In genomic region chr5:12945477-12945876, GRCh38 we compare ENCODE assay signal across 8 cellular contexts.
DNase-seq lines count a peak whose midpoint lies in the region; ATAC-seq, FAIRE-seq and TF ChIP-seq lines count a peak whose summit lies in the region.
"Not testable (repeated sequence)": the region's sequence is repeated elsewhere in the genome, so short reads cannot be mapped to it uniquely, and the experiment has no call there.

No MANE protein-coding gene starts in this region.

- H3K4me3 Mint-ChIP-seq in GM23338; WTC11; glutamatergic neuron (ENCODE audit: unreplicated experiment); neural progenitor cell: not testable (repeated sequence)

- CTCF ChIA-PET in WTC11 (lab: Charles Lee): not testable (repeated sequence)

- H3K9me3 ChIP-seq in neural progenitor cell (ENCODE audit: low read depth): not testable (repeated sequence)

- not testable (repeated sequence) for H3K4me2 ChIP-seq in GM23338, neural progenitor cell

- not testable (repeated sequence) for H3K36me3 ChIP-seq in GM23338 (ENCODE audit: insufficient read depth); neural progenitor cell

- H3K27ac Mint-ChIP-seq in GM23338; WTC11; glutamatergic neuron (ENCODE audit: unreplicated experiment); neural progenitor cell: not testable (repeated sequence)

- not testable (repeated sequence) for H2AFZ ChIP-seq in GM23338; neural progenitor cell (replicated peaks)

- H3K4me1 Mint-ChIP-seq in GM23338; glutamatergic neuron (ENCODE audit: low read depth, unreplicated experiment); neural progenitor cell: not testable (repeated sequence)
- peaks cover 11% of the 10 kb centered on the region for H3K4me1 Mint-ChIP-seq in WTC11

- POLR2A ChIA-PET in WTC11 (lab: Charles Lee): not testable (repeated sequence)

- H3K9ac ChIP-seq in neural progenitor cell: not testable (repeated sequence)

- not testable (repeated sequence) for H4K20me1 ChIP-seq in GM23338 (replicated peaks; ENCODE audit: insufficient read depth); neural progenitor cell (ENCODE audit: low read depth)

- ATAC-seq in GM23338 (peak; percentile 82), WTC11 (peak; percentile 92)

- TF ChIP-seq CTCF in 22Rv1 (IDR thresholded peaks at IDR 0.05): peak; percentile 41
- TF ChIP-seq CTCF in GM23338 (conservative IDR thresholded peaks at IDR 0.05; ENCODE audit: low read depth in 2 of 2): peak; percentile 67 to 75
- not testable (repeated sequence) for TF ChIP-seq CTCF in WTC11 (IDR thresholded peaks at IDR 0.05)
- TF ChIP-seq CTCF in glutamatergic neuron (IDR thresholded peaks at IDR 0.05; ENCODE audit: partially characterized antibody, unreplicated experiment): peak; percentile 30
- peak; percentile 45 for TF ChIP-seq CTCF in neural progenitor cell (IDR thresholded peaks at IDR 0.05)

- DNase-seq in GM23338 (ENCODE audit: low spot score) (peak; percentile 56), NCI-H82 treated with DMSO at 0.1 percent for 48 hours (lab: John Stamatoyannopoulos, UW; ENCODE audit: unreplicated experiment) (peak; percentile 65), SK-MEL-5 (ENCODE audit: low read depth, low spot score) (peak; percentile 56), WTC11 (ENCODE audit: low spot score) (peak; percentile 41)
- not testable (repeated sequence) for DNase-seq in HTR-8/SVneo (ENCODE audit: insufficient read length, low spot score); glutamatergic neuron; neural progenitor cell (ENCODE audit: low spot score)

- H3K27me3 Mint-ChIP-seq in GM23338 (ENCODE audit: insufficient read depth, low read depth, poor library complexity); WTC11 (ENCODE audit: low read depth); glutamatergic neuron (ENCODE audit: unreplicated experiment); neural progenitor cell (ENCODE audit: insufficient read depth, low read depth): not testable (repeated sequence)

- not testable (repeated sequence) for H3K4me1 ChIP-seq in GM23338 (ENCODE audit: insufficient read depth); neural progenitor cell

- H3K27ac ChIP-seq in 22Rv1; GM23338 (ENCODE audit: low read depth); neural progenitor cell: not testable (repeated sequence)

- H3K36me3 Mint-ChIP-seq in GM23338 (ENCODE audit: low read depth); WTC11; glutamatergic neuron (ENCODE audit: unreplicated experiment); neural progenitor cell: not testable (repeated sequence)

- H3K4me3 ChIP-seq in GM23338, neural progenitor cell: not testable (repeated sequence)

- in situ Hi-C loops in SK-MEL-5 (cut with HindIII; ENCODE audit: low pct_unique_long_range_greater_than_20kb, low sequenced_read_pairs): not testable (repeated sequence)

- not testable (repeated sequence) for H3K9me2 ChIP-seq in GM23338 (ENCODE audit: insufficient read depth)

- H3K9me3 Mint-ChIP-seq in GM23338; WTC11; glutamatergic neuron (ENCODE audit: unreplicated experiment); neural progenitor cell: not testable (repeated sequence)

- H3F3A ChIP-seq in GM23338 (replicated peaks; ENCODE audit: low read depth); neural progenitor cell (ENCODE audit: low read depth): not testable (repeated sequence)

- H3K79me2 ChIP-seq in GM23338 (replicated peaks; ENCODE audit: insufficient read depth); neural progenitor cell (ENCODE audit: low read depth): not testable (repeated sequence)

- H3K27me3 ChIP-seq in GM23338 (ENCODE audit: insufficient read depth); neural progenitor cell: not testable (repeated sequence)

- FAIRE-seq in HTR-8/SVneo (lab: Jason Lieb, UNC): peak; percentile 82

TF ChIP-seq in WTC11, 78 proteins besides CTCF, POLR2A, EP300 and RAD21:
- TF ChIP-seq ZNF121 (CRISPR knock-in tag; IDR thresholded peaks at IDR 0.05): peak; percentile 94
